In genomic region chr22:35663371-35663770, GRCh38 we compare ENCODE assay signal across 15 cellular contexts. TPM values are rescaled to one million over a fixed set of nuclear protein-coding genes. Genes with fewer than 3 reads are reported as not detected.
A peak's percentile ranks its signal among the peaks of the same experiment; 100 is the strongest.
DNase-seq lines count a peak whose midpoint lies in the region; ATAC-seq and TF ChIP-seq lines count a peak whose summit lies in the region.
"Had no signal": no experiment of that assay in that cellular context is flagged by ENCODE, and none has a peak within 500 bp of the region (broad histone marks: within the 10 kb centered on the region; RNA-seq: fewer than 3 reads in every experiment).

No MANE protein-coding gene starts in this region.

- H3K9me3 ChIP-seq in skeletal muscle tissue (ENCODE audit: control insufficient read depth in 3 of 3, low read length in 3 of 3), result no peaks in the 10 kb centered on the region

- H3K27me3 ChIP-seq in skeletal muscle tissue (ENCODE audit: control insufficient read depth in 3 of 3, insufficient read depth in 3 of 3, low read length in 3 of 3), result no peaks in the 10 kb centered on the region

- H3K36me3 ChIP-seq in skeletal muscle tissue (ENCODE audit: control insufficient read depth in 3 of 3, insufficient read depth in 3 of 3, low read length in 3 of 3), result peaks cover 12 to 24% (median 21%) of the 10 kb centered on the region in 3 donors

- H3K36me3 Mint-ChIP-seq in T-cell, result peaks cover 64% of the 10 kb centered on the region

- H3K4me3 ChIP-seq in skeletal muscle tissue (ENCODE audit: low read length in 3 of 3), result peak overlapping the region in 1 of 3 donors; percentile 51
- H3K4me3 ChIP-seq: PC-9 had no signal

- peaks cover 0 to 11% (median 0%) of the 10 kb centered on the region in 3 donors for H3K4me1 ChIP-seq in skeletal muscle tissue (ENCODE audit: control insufficient read depth in 3 of 3, insufficient read depth in 3 of 3, low read length in 3 of 3)

- POLR2A ChIA-PET in T-cell (lab: Charles Lee) (interaction anchor here in 1 of 2 donors (0.6 to 3.6 kb wide), 4 partner anchors 12 to 500 kb away, joined by 3 to 30 read pairs (median 6); partner anchors contain the start of gene APOL6), HEK293T (lab: Yijun Ruan, JAX) (no interaction called here)

- H3K4me1 Mint-ChIP-seq in T-cell, result peaks cover 53 to 59% (median 57%) of the 10 kb centered on the region in 3 donors
- H3K4me1 Mint-ChIP-seq: neural crest cell had no signal

- ATAC-seq in T-cell (replicated peaks in 1 of 4), result no peak

- H3K4me3 Mint-ChIP-seq in T-cell, result peak overlapping the region; percentile 50 to 65 (median 55)
- H3K4me3 Mint-ChIP-seq: neural crest cell had no signal

- H3K9me3 Mint-ChIP-seq in T-cell, result peaks cover 0 to 9% (median 8%) of the 10 kb centered on the region in 3 donors

- H3K27ac ChIP-seq in skeletal muscle tissue (ENCODE audit: low read depth, low read length), result peak overlapping the region; percentile 5
- H3K27ac ChIP-seq: 22Rv1, HL-60, PC-9 had no signal

- CTCF ChIA-PET in T-cell (lab: Charles Lee), result interaction anchor here (0.5 to 2.9 kb wide), 7 partner anchors 15 to 499 kb away, joined by 3 to 22 read pairs (median 4); partner anchors contain the start of genes APOL6 (in 2 of the 2) and TOM1 (in 1 of the 2)
- CTCF ChIA-PET in HEK293T (lab: Yijun Ruan, JAX), result interaction anchor here (0.5 to 1.2 kb wide), 2 partner anchors 21 to 479 kb away, joined by 3 read pairs; no protein-coding TSS in a partner anchor

- no peaks in the 10 kb centered on the region for H3K27me3 Mint-ChIP-seq in T-cell

- peak overlapping the region in 2 of 3 donors; percentile 6 to 20 for H3K9ac ChIP-seq in skeletal muscle tissue (ENCODE audit: low read depth in 1 of 3, low read length in 3 of 3)

- peak overlapping the region; percentile 94 to 98 for H3K27ac Mint-ChIP-seq in T-cell

- DNase-seq in SIG-M5 treated with dmso at 0.1 percent for 504 hours (lab: John Stamatoyannopoulos, UW; ENCODE audit: unreplicated experiment), result peak; percentile 50
- no peak for DNase-seq in SIG-M5 (lab: John Stamatoyannopoulos, UW)
- DNase-seq in T-cell, result no peak
- DNase-seq in fibroblast of gingiva (ENCODE audit: low read depth), result peak; percentile 40
- no peak for DNase-seq in HEK293T (ENCODE audit: extremely low spot score)
- DNase-seq in DMS 273 treated with DMSO at 0.1 percent for 48 hours (lab: John Stamatoyannopoulos, UW), result no peak
- no peak for DNase-seq in NCI-H82 treated with DMSO at 0.1 percent for 48 hours (lab: John Stamatoyannopoulos, UW; ENCODE audit: unreplicated experiment)
- DNase-seq: activated CD4-positive, CD25-positive, alpha-beta regulatory T cell treated with anti-CD3 and anti-CD28 coated beads, Interleukin-2, amount 50 U/mL, for 72 hours; HCEC 1CT; NCI-H2029; PC-9 had no signal

TF ChIP-seq in HEK293T, 16 proteins besides CTCF, POLR2A, EP300 and RAD21:
- TF ChIP-seq ELF4 (IDR thresholded peaks at IDR 0.05), result no peak
- no peak for TF ChIP-seq CTBP1 (IDR thresholded peaks at IDR 0.05; ENCODE audit: borderline replicate concordance)
- no peak for TF ChIP-seq TARDBP (IDR thresholded peaks at IDR 0.05)
- TF ChIP-seq FOXM1 (IDR thresholded peaks at IDR 0.05; ENCODE audit: borderline replicate concordance), result no peak
- TF ChIP-seq BHLHE40 (IDR thresholded peaks at IDR 0.05; ENCODE audit: borderline replicate concordance), result no peak
- no peak for TF ChIP-seq FOXA1 (IDR thresholded peaks at IDR 0.05)
- no peak for TF ChIP-seq HDGF (IDR thresholded peaks at IDR 0.05; ENCODE audit: borderline replicate concordance)
- TF ChIP-seq ZNF384 (IDR thresholded peaks at IDR 0.05), result no peak
- TF ChIP-seq SP1 (IDR thresholded peaks at IDR 0.05), result no peak

RNA-seq across cellular contexts. Expression of gene APOL6, which starts 15.1 kb away (rescaled TPM):
- total RNA-seq in T-cell, result 10 to 100 TPM; 47.5 to 55.7 (median 52.3) TPM
- total RNA-seq in skeletal muscle tissue, result 5.2 TPM
- total RNA-seq: neural crest cell had no signal

RNA-seq across cellular contexts. Expression of gene MB, which starts 46.2 kb away (rescaled TPM):
- not detected for total RNA-seq in T-cell
- total RNA-seq in skeletal muscle tissue, result 84.5 TPM
- total RNA-seq: neural crest cell had no signal

RNA-seq across cellular contexts. Expression of gene APOL5, which starts 54.3 kb away (rescaled TPM):
- total RNA-seq in T-cell (not detected), skeletal muscle tissue (1.6 TPM)
- total RNA-seq: neural crest cell, PC-9 had no signal

Comparison
In these comparisons a context has a peak if more than half of its experiments do, and no peak if none do; other contexts are left out.
1. DNase-seq: peak in SIG-M5 treated with dmso at 0.1 percent for 504 hours (single experiment) and fibroblast of gingiva (single experiment); none in SIG-M5 (single experiment), T-cell (0 of 34), HEK293T (single experiment), DMS 273 treated with DMSO at 0.1 percent for 48 hours (single experiment) and NCI-H82 treated with DMSO at 0.1 percent for 48 hours (single experiment).
2. RNA of gene MB, which starts 46.2 kb away (total RNA-seq): 84.5 TPM in skeletal muscle tissue (single experiment); not detected in T-cell; every median in the first group is over 10 times any median in the second.